Comparison of ENCODE assay signal across 24 cellular contexts in the genomic region with DNA sequence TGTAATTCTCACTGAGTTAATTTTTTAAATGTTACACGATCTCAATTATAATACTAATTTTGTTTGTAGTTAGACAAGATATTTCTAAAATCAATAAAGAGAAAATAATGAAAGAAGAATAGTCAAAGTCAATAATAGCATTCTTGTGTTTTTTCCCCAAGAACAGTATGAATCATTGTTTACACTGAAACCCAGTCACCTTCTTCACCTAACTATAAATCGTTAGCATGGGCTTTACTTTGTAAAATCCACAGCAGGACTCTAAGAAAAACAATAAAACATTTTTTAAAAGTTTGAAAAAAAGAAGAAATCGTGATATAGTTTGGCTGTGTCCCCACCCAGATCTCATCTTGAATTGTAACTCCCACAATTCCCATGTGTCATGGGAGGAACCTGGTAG.
DNase-seq lines count a peak whose midpoint lies in the region; ATAC-seq, FAIRE-seq and TF ChIP-seq lines count a peak whose summit lies in the region.
"Had no signal": no experiment of that assay in that cellular context is flagged by ENCODE, and none has a peak within 500 bp of the region (broad histone marks: within the 10 kb centered on the region; RNA-seq: fewer than 3 reads in every experiment).

No MANE protein-coding gene starts in this region.

- TF ChIP-seq CTCF in bronchial epithelial cell (IDR thresholded peaks at IDR 0.05; ENCODE audit: insufficient read depth, low read length, severe bottlenecking) = no peak
- TF ChIP-seq CTCF in fibroblast of villous mesenchyme (IDR thresholded peaks at IDR 0.05; ENCODE audit: insufficient read depth, low read depth, low read length) = no peak

- H3K36me3 ChIP-seq in bronchial epithelial cell (ENCODE audit: control insufficient read depth, insufficient read depth, low read length) = no peaks in the 10 kb centered on the region

- peak; percentile 30 for FAIRE-seq in A204.1 (lab: Jason Lieb, UNC)
- FAIRE-seq in bronchial epithelial cell (lab: Jason Lieb, UNC) = no peak
- FAIRE-seq: D721Med, GM12892, H54 had no signal

- ATAC-seq in GM18873 (IDR thresholded peaks at IDR 0.05; ENCODE audit: low FRiP score, unreplicated experiment) (no peak), HG03139 (IDR thresholded peaks at IDR 0.05; ENCODE audit: unreplicated experiment) (no peak)
- ATAC-seq: Panc1 had no signal

- DNase-seq in HPDE6-E6E7 (ENCODE audit: extremely low spot score) = peak; percentile 7
- peak; percentile 46 for DNase-seq in bronchial epithelial cell (ENCODE audit: low read depth)
- DNase-seq in fibroblast of villous mesenchyme (ENCODE audit: low read depth) = peak; percentile 29
- DNase-seq in NOMO-1 treated with DMSO at 0.1 percent for 48 hours (lab: John Stamatoyannopoulos, UW; ENCODE audit: unreplicated experiment) = no peak
- no peak for DNase-seq in stimulated activated CD4-positive, alpha-beta T cell treated with anti-CD3 and anti-CD28 coated beads, Interleukin-2, amount 100 ng/mL, for 24 hours
- DNase-seq: EL; GF-D8; KBM-7; NCI-H1048; NCI-H1417; NCI-H1694; NCI-H2029 treated with DMSO at 0.1 percent for 48 hours; NCI-H446 treated with DMSO at 0.1 percent for 48 hours; NCI-H526; NCI-H82; NK-92 treated with Interleukin-12 subunit alpha and Interleukin-12 subunit beta, amount 100 ng/mL, for 24 hours; SHP77 had no signal

- no peak overlapping the region for H3K4me3 ChIP-seq in bronchial epithelial cell (ENCODE audit: low read depth, low read length)
- no peak overlapping the region for H3K4me3 ChIP-seq in fibroblast of villous mesenchyme (ENCODE audit: low read depth, low read length)

- no peaks in the 10 kb centered on the region for H3K27me3 ChIP-seq in bronchial epithelial cell (ENCODE audit: control insufficient read depth, insufficient read depth, low read length)

Comparison
In these comparisons a context has a peak if more than half of its experiments do, and no peak if none do; other contexts are left out.
1. DNase-seq: peak in HPDE6-E6E7 (single experiment), bronchial epithelial cell (single experiment) and fibroblast of villous mesenchyme (single experiment); none in NOMO-1 treated with DMSO at 0.1 percent for 48 hours (single experiment) and stimulated activated CD4-positive, alpha-beta T cell treated with anti-CD3 and anti-CD28 coated beads, Interleukin-2, amount 100 ng/mL, for 24 hours (0 of 2).